In the genomic region with DNA sequence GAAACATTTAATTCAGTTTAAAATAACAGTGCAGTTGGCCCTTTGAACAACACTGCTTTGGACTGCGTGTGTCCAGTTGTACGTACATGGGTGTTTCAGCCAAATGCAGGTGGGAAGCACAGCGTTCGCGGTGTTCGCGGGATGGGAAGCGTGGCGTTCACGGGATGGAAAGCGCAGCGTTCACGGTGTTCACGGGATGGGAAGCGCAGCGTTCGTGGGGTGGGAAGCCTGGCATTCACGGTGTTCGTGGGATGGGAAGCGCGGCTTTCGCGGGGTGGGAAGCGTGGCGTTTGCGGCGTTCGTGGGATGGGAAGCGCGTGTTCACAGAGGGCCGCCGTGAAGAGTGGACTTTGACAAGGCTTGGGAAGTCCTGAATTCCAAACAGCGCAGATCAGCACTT, we compare ENCODE assay signal across 1 cellular context.
TF ChIP-seq lines count a peak whose summit lies in the region.

No MANE protein-coding gene starts in this region.

TF ChIP-seq in GM23338, 12 proteins besides CTCF, POLR2A, EP300 and RAD21 (continued from another document):
- TF ChIP-seq ZNF462 (CRISPR knock-in tag; IDR thresholded peaks at IDR 0.05) = no peak
- no peak for TF ChIP-seq REST (IDR thresholded peaks at IDR 0.05; ENCODE audit: unreplicated experiment)
- no peak for TF ChIP-seq ETS1 (IDR thresholded peaks at IDR 0.05)
- no peak for TF ChIP-seq ZNF114 (CRISPR knock-in tag; IDR thresholded peaks at IDR 0.05)
- no peak for TF ChIP-seq JUNB (IDR thresholded peaks at IDR 0.05; ENCODE audit: unreplicated experiment)
- TF ChIP-seq STAT1 (IDR thresholded peaks at IDR 0.05; ENCODE audit: unreplicated experiment) = no peak
- TF ChIP-seq EZH2 (IDR thresholded peaks at IDR 0.05; ENCODE audit: low read depth, unreplicated experiment) = no peak
- no peak for TF ChIP-seq CREB1 (CRISPR knock-in tag; IDR thresholded peaks at IDR 0.05; ENCODE audit: low read depth)
TF ChIP-seq in GM23338: peak in this region for 0.
